9 cellular contexts compared by ENCODE assay signal in the genomic region with DNA sequence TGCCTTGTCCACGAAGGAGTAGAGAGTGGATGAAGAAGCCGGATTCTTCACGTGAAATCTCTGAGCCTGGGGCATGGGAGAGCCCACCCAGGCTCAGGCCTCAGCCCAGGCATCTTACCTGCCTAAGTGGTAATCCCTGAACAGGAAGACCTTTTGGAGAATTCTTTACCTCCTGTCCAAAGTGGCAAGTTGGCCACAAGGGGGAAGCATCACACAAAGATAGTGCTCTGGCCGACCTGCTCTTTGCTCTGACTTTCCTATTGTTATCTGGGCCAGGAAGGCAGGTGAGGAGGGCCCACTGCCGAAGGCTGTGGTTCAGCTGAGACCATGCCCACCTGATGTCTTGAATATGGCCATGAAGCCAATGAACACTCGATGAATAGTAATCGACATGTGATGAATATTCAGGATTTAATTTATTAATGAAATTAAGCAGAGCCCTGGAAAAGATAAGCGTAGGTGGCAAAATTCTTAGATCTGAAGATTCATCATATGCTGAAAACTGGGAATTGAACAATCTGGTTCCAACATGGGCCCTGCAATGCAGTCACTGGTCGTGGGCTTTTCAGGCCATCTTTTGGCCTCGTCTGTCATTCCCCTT.
DNase-seq lines count a peak whose midpoint lies in the region; ATAC-seq, FAIRE-seq and TF ChIP-seq lines count a peak whose summit lies in the region.
"Had no signal": no experiment of that assay in that cellular context is flagged by ENCODE, and none has a peak within 500 bp of the region (broad histone marks: within the 10 kb centered on the region; RNA-seq: fewer than 3 reads in every experiment).

No MANE protein-coding gene starts in this region.

- H3K4me1 Mint-ChIP-seq in T-helper 2 cell treated with Interferon-gamma antibody and Interleukin-4, amounts not matched to agents 5 μg/mL and 100 μg/mL, for 36 hours (ENCODE audit: low read depth): peaks cover 4% of the 10 kb centered on the region

- H3K27ac Mint-ChIP-seq in T-helper 2 cell treated with Interferon-gamma antibody and Interleukin-4, amounts not matched to agents 5 μg/mL and 100 μg/mL, for 36 hours: no peak overlapping the region

- no peaks in the 10 kb centered on the region for H3K27me3 Mint-ChIP-seq in T-helper 2 cell treated with Interferon-gamma antibody and Interleukin-4, amounts not matched to agents 5 μg/mL and 100 μg/mL, for 36 hours (ENCODE audit: low read depth)

- H3K27me3 ChIP-seq in bronchial epithelial cell (ENCODE audit: control insufficient read depth, insufficient read depth, low read length): no peaks in the 10 kb centered on the region
- H3K27me3 ChIP-seq: neutrophil had no signal

- H3K4me3 ChIP-seq in AG09309 (ENCODE audit: control insufficient read depth, low read depth, low read length) (no peak overlapping the region), bronchial epithelial cell (ENCODE audit: low read depth, low read length) (no peak overlapping the region)

- H3K4me3 Mint-ChIP-seq in T-helper 2 cell treated with Interferon-gamma antibody and Interleukin-4, amounts not matched to agents 5 μg/mL and 100 μg/mL, for 36 hours: no peak overlapping the region

- no peaks in the 10 kb centered on the region for H3K36me3 ChIP-seq in bronchial epithelial cell (ENCODE audit: control insufficient read depth, insufficient read depth, low read length)
- H3K36me3 ChIP-seq: neutrophil had no signal

- DNase-seq in AG09309 (ENCODE audit: low read depth) (peak; percentile 10), NCI-H1694 (lab: John Stamatoyannopoulos, UW) (peak; percentile 64), bronchial epithelial cell (ENCODE audit: low read depth) (peak; percentile 58), islet precursor cell (peak; percentile 81)
- peak; percentile 24 for DNase-seq in T-helper 2 cell treated with Interferon-gamma antibody and Interleukin-4, amounts not matched to agents 5 μg/mL and 100 μg/mL, for 36 hours (ENCODE audit: low spot score)
- DNase-seq in stimulated activated CD4-positive, alpha-beta T cell treated with anti-CD3 and anti-CD28 coated beads, Interleukin-1b, Interleukin-23, amount 100 ng/mL, for 48 hours: peak; percentile 45

- H3K9me3 Mint-ChIP-seq in T-helper 2 cell treated with Interferon-gamma antibody and Interleukin-4, amounts not matched to agents 5 μg/mL and 100 μg/mL, for 36 hours: no peaks in the 10 kb centered on the region

- FAIRE-seq in bronchial epithelial cell (lab: Jason Lieb, UNC): no peak

- TF ChIP-seq CTCF in AG09309 (IDR thresholded peaks at IDR 0.05; ENCODE audit: control insufficient read depth, insufficient read depth, low read depth, low read length, missing control alignments): peak; percentile 81
- TF ChIP-seq CTCF in bronchial epithelial cell (IDR thresholded peaks at IDR 0.05; ENCODE audit: insufficient read depth, low read length, severe bottlenecking): peak; percentile 80

- ATAC-seq in GM18519 (IDR thresholded peaks at IDR 0.05; ENCODE audit: low FRiP score, unreplicated experiment) (peak; percentile 73), HG02973 (IDR thresholded peaks at IDR 0.05; ENCODE audit: unreplicated experiment) (peak; percentile 73)

- H3K36me3 Mint-ChIP-seq in T-helper 2 cell treated with Interferon-gamma antibody and Interleukin-4, amounts not matched to agents 5 μg/mL and 100 μg/mL, for 36 hours (ENCODE audit: low read depth): no peaks in the 10 kb centered on the region

Comparison
In these comparisons a context has a peak if more than half of its experiments do, and no peak if none do; other contexts are left out.
1. DNase-seq: peak in every context shown above with its lines; median percentile 81 in islet precursor cell; 64 in NCI-H1694; 58 in bronchial epithelial cell; 45 in stimulated activated CD4-positive, alpha-beta T cell treated with anti-CD3 and anti-CD28 coated beads, Interleukin-1b, Interleukin-23, amount 100 ng/mL, for 48 hours; 24 in T-helper 2 cell treated with Interferon-gamma antibody and Interleukin-4, amounts not matched to agents 5 μg/mL and 100 μg/mL, for 36 hours; 10 in AG09309.